Comparison of ENCODE assay signal across 31 cellular contexts in genomic region chr3:24551626-24552025, GRCh38. TPM values are rescaled to one million over a fixed set of nuclear protein-coding genes. Genes with fewer than 3 reads are reported as not detected.
"Had no signal": no experiment of that assay in that cellular context is flagged by ENCODE, and none has a peak within 500 bp of the region (broad histone marks: within the 10 kb centered on the region; RNA-seq: fewer than 3 reads in every experiment).

No MANE protein-coding gene starts in this region.

- H3K4me1 ChIP-seq: body of pancreas, breast epithelium, Peyer's patch, SJSA1 had no signal

- H3K9ac ChIP-seq: SK-N-SH had no signal

- H3K36me3 ChIP-seq: breast epithelium, Peyer's patch, SJSA1 had no signal

- ATAC-seq: activated CD8-positive, alpha-beta T cell treated with anti-CD3 and anti-CD28 coated beads for 36 hours; body of pancreas; PC-3 had no signal

- H3K27me3 ChIP-seq: body of pancreas, breast epithelium, Peyer's patch, SJSA1 had no signal

- H3K9me3 ChIP-seq: body of pancreas, breast epithelium, Peyer's patch, SJSA1, SK-N-SH had no signal

- H3K27ac ChIP-seq: body of pancreas, breast epithelium, Peyer's patch, SJSA1 had no signal

- H3K4me2 ChIP-seq: SK-N-SH had no signal

- DNase-seq: activated CD4-positive, alpha-beta T cell treated with anti-CD3 and anti-CD28 coated beads, Interleukin-2, amount 10 ng/mL, durations not matched to agents 24 days and 14 days; activated CD4-positive, alpha-beta T cell treated with anti-CD3 and anti-CD28 coated beads, Interleukin-2, amount 50 U/mL, for 4 hours; activated CD8-positive, alpha-beta T cell treated with anti-CD3 and anti-CD28 coated beads for 36 hours; activated gamma-delta T cell; activated naive CD4-positive, alpha-beta T cell treated with Interleukin-2 at 50 U/mL for 16 hours; activated naive CD8-positive, alpha-beta T cell treated with anti-CD3 and anti-CD28 coated beads, Interleukin-2, amount 10 ng/mL, durations not matched to agents 7 days and 5 days; activated T-cell treated with anti-CD3 and anti-CD28 coated beads, Interleukin-2, amount 50 U/mL, for 24 hours; amygdala; body of pancreas; caudate nucleus; cerebellar nuclear complex; Kasumi-1; MM.1S; MV-4-11; NCI-H1092; NCI-H1417; NCI-H187 treated with DMSO at 0.1 percent for 48 hours; NCI-H2081; NCI-H2171 treated with DMSO at 0.1 percent for 48 hours; NCI-H2227 treated with DMSO at 0.1 percent for 48 hours; NCI-H446 treated with DMSO at 0.1 percent for 48 hours; NCI-H524; PC-3; Peyer's patch; RPMI8226; SHP77 treated with DMSO at 0.1 percent for 48 hours; SK-N-SH had no signal

- H3K4me3 ChIP-seq: body of pancreas, breast epithelium, Peyer's patch, SJSA1 had no signal

RNA-seq across cellular contexts. Expression of gene THRB, which starts 57.0 kb away (rescaled TPM):
- total RNA-seq: activated CD4-positive, alpha-beta T cell treated with anti-CD3 and anti-CD28 coated beads, Interleukin-2, amount 10 ng/mL, durations not matched to agents 24 days and 14 days; activated CD8-positive, alpha-beta memory T cell treated with anti-CD3 and anti-CD28 coated beads for 36 hours; activated CD8-positive, alpha-beta T cell treated with anti-CD3 and anti-CD28 coated beads for 36 hours; activated naive CD8-positive, alpha-beta T cell treated with anti-CD3 and anti-CD28 coated beads, Interleukin-2, amount 10 ng/mL, durations not matched to agents 7 days and 5 days; activated T-helper 2 cell treated with anti-CD3 and anti-CD28 coated beads, Interferon-gamma antibody, Interleukin-2, Interleukin-4, amounts not matched to agents 10 μg/mL and 5 μg/mL and 100 μg/mL, durations not matched to agents 14 hours and 24 hours and 36 hours had no signal
